34 cellular contexts compared by ENCODE assay signal in the genomic region with DNA sequence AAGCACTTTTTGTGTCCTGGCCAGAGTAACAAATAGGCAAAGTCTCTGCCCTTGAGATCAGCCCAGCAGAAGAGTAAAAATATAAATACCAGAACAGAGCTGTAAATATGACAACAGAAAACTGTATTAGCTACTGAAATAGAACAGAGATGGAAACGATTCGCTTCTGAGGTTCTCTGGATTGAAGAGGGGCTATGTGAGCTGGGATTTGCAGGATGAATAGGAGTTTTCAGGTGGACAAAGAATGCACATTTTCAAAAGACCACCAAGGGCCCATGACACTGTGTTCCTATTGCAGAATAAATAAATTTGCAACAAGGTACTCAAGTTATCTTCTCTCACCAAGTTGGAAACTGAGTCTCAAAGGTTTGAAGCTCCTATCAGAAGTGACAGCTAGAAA.
"Had no signal": no experiment of that assay in that cellular context is flagged by ENCODE, and none has a peak within 500 bp of the region (broad histone marks: within the 10 kb centered on the region; RNA-seq: fewer than 3 reads in every experiment).

No MANE protein-coding gene starts in this region.

- H3K9me3 Mint-ChIP-seq: activated CD4-positive, alpha-beta T cell treated with anti-CD3 and anti-CD28 coated beads, Interleukin-2, amount 10 ng/mL, durations not matched to agents 24 days and 14 days; effector memory CD8-positive, alpha-beta T cell had no signal

- H3K27ac ChIP-seq: brain microvascular endothelial cell, esophagus squamous epithelium, gastroesophageal sphincter, heart right ventricle had no signal

- H3K9me3 ChIP-seq: esophagus squamous epithelium, gastroesophageal sphincter had no signal

- H3K4me3 ChIP-seq: esophagus squamous epithelium, gastroesophageal sphincter, heart right ventricle had no signal

- DNase-seq: activated CD4-positive, alpha-beta memory T cell treated with anti-CD3 and anti-CD28 coated beads for 36 hours; activated CD4-positive, alpha-beta T cell treated with anti-CD3 and anti-CD28 coated beads for 36 hours; activated CD4-positive, CD25-positive, alpha-beta regulatory T cell; activated CD4-positive, CD25-positive, alpha-beta regulatory T cell treated with anti-CD3 and anti-CD28 coated beads, Interleukin-2, amount 50 U/mL, for 72 hours; activated CD8-positive, alpha-beta memory T cell treated with anti-CD3 and anti-CD28 coated beads, Interleukin-2, amount 10 ng/mL, durations not matched to agents 7 days and 5 days; activated CD8-positive, alpha-beta memory T cell treated with anti-CD3 and anti-CD28 coated beads, Interleukin-2, amount 50 U/mL, for 4 hours; activated CD8-positive, alpha-beta T cell treated with anti-CD3 and anti-CD28 coated beads, Interleukin-2, amount 10 ng/mL, durations not matched to agents 7 days and 5 days; activated effector memory CD4-positive, alpha-beta T cell treated with Interleukin-2 at 50 U/mL for 16 hours; activated gamma-delta T cell treated with Interleukin-2 at 50 U/mL for 16 hours; activated naive CD4-positive, alpha-beta T cell treated with anti-CD3 and anti-CD28 coated beads, Interleukin-2, amount 50 U/mL, for 16 hours; activated naive CD4-positive, alpha-beta T cell treated with Interleukin-2 at 50 U/mL for 16 hours; activated T-cell treated with anti-CD3 and anti-CD28 coated beads, Interleukin-2, amount 50 U/mL, for 1 hour; activated T-cell treated with anti-CD3 and anti-CD28 coated beads, Interleukin-2, amount 50 U/mL, for 48 hours; amniotic stem cell; anterior cingulate cortex; brain microvascular endothelial cell; caudate nucleus; cortex of kidney; dermis blood vessel endothelial cell; effector CD4-positive, alpha-beta T cell; effector memory CD8-positive, alpha-beta T cell; erythroblast; esophagus squamous epithelium; foreskin melanocyte; heart right ventricle; T-helper 1 cell; T-helper 17 cell; T1000 had no signal

- H3K36me3 ChIP-seq: brain microvascular endothelial cell, esophagus squamous epithelium, gastroesophageal sphincter, heart right ventricle had no signal

- H3K27me3 Mint-ChIP-seq: activated CD4-positive, alpha-beta memory T cell treated with anti-CD3 and anti-CD28 coated beads for 36 hours; activated CD4-positive, alpha-beta T cell treated with anti-CD3 and anti-CD28 coated beads for 36 hours; activated CD8-positive, alpha-beta memory T cell treated with anti-CD3 and anti-CD28 coated beads, Interleukin-2, amount 10 ng/mL, durations not matched to agents 7 days and 5 days; activated naive CD8-positive, alpha-beta T cell; effector memory CD8-positive, alpha-beta T cell; T-helper 17 cell had no signal

- H3K4me1 ChIP-seq: gastroesophageal sphincter, heart right ventricle had no signal

- H3K4me3 Mint-ChIP-seq: activated CD4-positive, alpha-beta memory T cell treated with anti-CD3 and anti-CD28 coated beads for 36 hours; activated CD4-positive, alpha-beta T cell treated with anti-CD3 and anti-CD28 coated beads for 36 hours; activated CD4-positive, alpha-beta T cell treated with anti-CD3 and anti-CD28 coated beads, Interleukin-2, amount 10 ng/mL, durations not matched to agents 24 days and 14 days; activated CD8-positive, alpha-beta memory T cell treated with anti-CD3 and anti-CD28 coated beads, Interleukin-2, amount 10 ng/mL, durations not matched to agents 7 days and 5 days; activated CD8-positive, alpha-beta T cell treated with anti-CD3 and anti-CD28 coated beads, Interleukin-2, amount 10 ng/mL, durations not matched to agents 7 days and 5 days; activated naive CD8-positive, alpha-beta T cell; effector memory CD8-positive, alpha-beta T cell; T-helper 17 cell; T-helper 2 cell treated with Interferon-gamma antibody and Interleukin-4, amounts not matched to agents 5 μg/mL and 100 μg/mL, for 36 hours had no signal

- H3K4me1 Mint-ChIP-seq: activated CD4-positive, alpha-beta T cell treated with anti-CD3 and anti-CD28 coated beads for 36 hours; activated CD4-positive, alpha-beta T cell treated with anti-CD3 and anti-CD28 coated beads, Interleukin-2, amount 10 ng/mL, durations not matched to agents 24 days and 14 days; activated CD8-positive, alpha-beta memory T cell treated with anti-CD3 and anti-CD28 coated beads, Interleukin-2, amount 10 ng/mL, durations not matched to agents 7 days and 5 days had no signal

- H3K27ac Mint-ChIP-seq: activated CD4-positive, alpha-beta memory T cell treated with anti-CD3 and anti-CD28 coated beads for 36 hours; activated CD4-positive, alpha-beta T cell treated with anti-CD3 and anti-CD28 coated beads for 36 hours; activated CD4-positive, alpha-beta T cell treated with anti-CD3 and anti-CD28 coated beads, Interleukin-2, amount 10 ng/mL, durations not matched to agents 24 days and 14 days; activated CD8-positive, alpha-beta memory T cell treated with anti-CD3 and anti-CD28 coated beads, Interleukin-2, amount 10 ng/mL, durations not matched to agents 7 days and 5 days; activated CD8-positive, alpha-beta T cell treated with anti-CD3 and anti-CD28 coated beads, Interleukin-2, amount 10 ng/mL, durations not matched to agents 7 days and 5 days; activated naive CD8-positive, alpha-beta T cell; T-helper 17 cell; T-helper 2 cell treated with Interferon-gamma antibody and Interleukin-4, amounts not matched to agents 5 μg/mL and 100 μg/mL, for 36 hours had no signal

- H3K27me3 ChIP-seq: brain microvascular endothelial cell, esophagus squamous epithelium, gastroesophageal sphincter, heart right ventricle had no signal

- ATAC-seq: activated CD4-positive, alpha-beta T cell treated with anti-CD3 and anti-CD28 coated beads for 36 hours; activated CD8-positive, alpha-beta memory T cell treated with anti-CD3 and anti-CD28 coated beads, Interleukin-2, amount 10 ng/mL, durations not matched to agents 7 days and 5 days; activated CD8-positive, alpha-beta T cell treated with anti-CD3 and anti-CD28 coated beads, Interleukin-2, amount 10 ng/mL, durations not matched to agents 7 days and 5 days; effector memory CD8-positive, alpha-beta T cell; gastroesophageal sphincter; heart right ventricle; T-helper 17 cell had no signal

- FAIRE-seq: astrocyte, colon had no signal
